29 cellular contexts compared by ENCODE assay signal in genomic region chr15:36498922-36499321, GRCh38.
"Had no signal": no experiment of that assay in that cellular context is flagged by ENCODE, and none has a peak within 500 bp of the region (broad histone marks: within the 10 kb centered on the region; RNA-seq: fewer than 3 reads in every experiment).

No MANE protein-coding gene starts in this region.

- H3K9me3 ChIP-seq: esophagus squamous epithelium, gastrocnemius medialis, left lung, lower lobe of right lung, mucosa of descending colon, pancreas, prostate gland, stomach, tibial nerve had no signal

- H3K4me3 Mint-ChIP-seq: activated B cell treated with CpG ODN at 0.5 μM for 24 hours; activated CD8-positive, alpha-beta T cell treated with anti-CD3 and anti-CD28 coated beads for 36 hours; activated naive CD4-positive, alpha-beta T cell treated with anti-CD3 and anti-CD28 coated beads, Interleukin-2, amount 50 U/mL, for 24 hours; activated T-cell treated with anti-CD3 and anti-CD28 coated beads, Interleukin-2, amount 50 U/mL, for 4 hours; activated T-helper 17 cell treated with anti-CD3 and anti-CD28 coated beads, Interleukin-2, amount 50 U/mL, for 72 hours; immature natural killer cell; stimulated activated naive B cell treated with anti-CD40 and anti-IgM and Interleukin-4, amounts not matched to agents 10 μg/mL and 1 μg/mL and 100 μg/mL, for 72 hours; T-helper 2 cell treated with Interferon-gamma antibody and Interleukin-4, amounts not matched to agents 5 μg/mL and 100 μg/mL, for 36 hours had no signal

- H3K36me3 Mint-ChIP-seq: activated naive CD4-positive, alpha-beta T cell treated with anti-CD3 and anti-CD28 coated beads, Interleukin-2, amount 50 U/mL, for 24 hours; immature natural killer cell; stimulated activated naive B cell treated with anti-CD40 and anti-IgM and Interleukin-4, amounts not matched to agents 10 μg/mL and 1 μg/mL and 100 μg/mL, for 72 hours had no signal

- H3K4me1 ChIP-seq: left lung, lower lobe of right lung, prostate gland had no signal

- H3K27me3 ChIP-seq: esophagus squamous epithelium, left lung, pancreas, stomach, tibial nerve had no signal

- H3K4me1 Mint-ChIP-seq: activated B cell treated with CpG ODN at 0.5 μM for 24 hours; activated naive CD4-positive, alpha-beta T cell treated with anti-CD3 and anti-CD28 coated beads, Interleukin-2, amount 50 U/mL, for 24 hours; activated T-helper 17 cell treated with anti-CD3 and anti-CD28 coated beads, Interleukin-2, amount 50 U/mL, for 72 hours; immature natural killer cell; stimulated activated naive B cell treated with anti-CD40 and anti-IgM and Interleukin-4, amounts not matched to agents 10 μg/mL and 1 μg/mL and 100 μg/mL, for 72 hours had no signal

- H3K27ac ChIP-seq: epithelial cell of prostate, gastrocnemius medialis, left lung, lower lobe of right lung, pancreas, stomach, tibial nerve had no signal

- ATAC-seq: activated CD8-positive, alpha-beta T cell treated with anti-CD3 and anti-CD28 coated beads for 36 hours; activated T-cell treated with anti-CD3 and anti-CD28 coated beads, Interleukin-2, amount 50 U/mL, for 4 hours; activated T-helper 17 cell treated with anti-CD3 and anti-CD28 coated beads, Interleukin-2, amount 50 U/mL, for 72 hours; gastrocnemius medialis; left lung; lower lobe of right lung; mucosa of descending colon; pancreas; stimulated activated naive B cell treated with anti-CD40 and anti-IgM and Interleukin-4, amounts not matched to agents 10 μg/mL and 1 μg/mL and 100 μg/mL, for 72 hours had no signal

- H3K36me3 ChIP-seq: esophagus squamous epithelium, gastrocnemius medialis, left lung, lower lobe of right lung, pancreas, prostate gland, stomach, tibial nerve had no signal

- H3K4me3 ChIP-seq: gastrocnemius medialis, left lung, lower lobe of right lung, mucosa of descending colon, pancreas, prostate gland, stomach, tibial nerve had no signal

- H3K9me3 Mint-ChIP-seq: activated B cell treated with CpG ODN at 0.5 μM for 24 hours; activated CD8-positive, alpha-beta T cell treated with anti-CD3 and anti-CD28 coated beads for 36 hours; activated naive CD4-positive, alpha-beta T cell treated with anti-CD3 and anti-CD28 coated beads, Interleukin-2, amount 50 U/mL, for 24 hours; activated T-cell treated with anti-CD3 and anti-CD28 coated beads, Interleukin-2, amount 50 U/mL, for 4 hours; activated T-helper 17 cell treated with anti-CD3 and anti-CD28 coated beads, Interleukin-2, amount 50 U/mL, for 72 hours; stimulated activated naive B cell treated with anti-CD40 and anti-IgM and Interleukin-4, amounts not matched to agents 10 μg/mL and 1 μg/mL and 100 μg/mL, for 72 hours; T-helper 2 cell treated with Interferon-gamma antibody and Interleukin-4, amounts not matched to agents 5 μg/mL and 100 μg/mL, for 36 hours had no signal

- H3K27ac Mint-ChIP-seq: activated B cell treated with CpG ODN at 0.5 μM for 24 hours; activated CD8-positive, alpha-beta T cell treated with anti-CD3 and anti-CD28 coated beads for 36 hours; activated naive CD4-positive, alpha-beta T cell treated with anti-CD3 and anti-CD28 coated beads, Interleukin-2, amount 50 U/mL, for 24 hours; activated T-helper 17 cell treated with anti-CD3 and anti-CD28 coated beads, Interleukin-2, amount 50 U/mL, for 72 hours; immature natural killer cell; stimulated activated naive B cell treated with anti-CD40 and anti-IgM and Interleukin-4, amounts not matched to agents 10 μg/mL and 1 μg/mL and 100 μg/mL, for 72 hours; T-helper 2 cell treated with Interferon-gamma antibody and Interleukin-4, amounts not matched to agents 5 μg/mL and 100 μg/mL, for 36 hours had no signal

- DNase-seq: activated B cell treated with CpG ODN at 0.5 μM for 24 hours; activated CD4-positive, alpha-beta T cell treated with anti-CD3 and anti-CD28 coated beads, Interleukin-2, amount 50 U/mL, for 1 hour; activated CD8-positive, alpha-beta T cell treated with anti-CD3 and anti-CD28 coated beads for 36 hours; activated gamma-delta T cell treated with Interleukin-2 at 50 U/mL for 16 hours; activated T-cell treated with anti-CD3 and anti-CD28 coated beads, Interleukin-2, amount 50 U/mL, for 4 hours; anterior cingulate cortex; dermis blood vessel endothelial cell; effector CD4-positive, alpha-beta T cell; esophagus squamous epithelium; gastrocnemius medialis; hippocampal formation; immature natural killer cell; left lung; lower lobe of right lung; mesendoderm; mucosa of descending colon; pancreas; retina; stimulated activated CD4-positive, alpha-beta T cell treated with anti-CD3 and anti-CD28 coated beads, Interleukin-15, amount 100 ng/mL, for 24 hours; stimulated activated CD4-positive, alpha-beta T cell treated with anti-CD3 and anti-CD28 coated beads, Interleukin-2, amount 100 ng/mL, for 24 hours; stimulated activated naive B cell treated with anti-CD40 and anti-IgM and Interleukin-4, amounts not matched to agents 10 μg/mL and 1 μg/mL and 100 μg/mL, for 72 hours; stomach; T-helper 1 cell had no signal
